22 cellular contexts compared by ENCODE assay signal in genomic region chr2:232382331-232383225, GRCh38. TPM values are rescaled to one million over a fixed set of nuclear protein-coding genes. Genes with fewer than 3 reads are reported as not detected.
DNase-seq lines count a peak whose midpoint lies in the region; ATAC-seq and TF ChIP-seq lines count a peak whose summit lies in the region.
"Had no signal": no experiment of that assay in that cellular context is flagged by ENCODE, and none has a peak within 500 bp of the region (broad histone marks: within the 10 kb centered on the region; RNA-seq: fewer than 3 reads in every experiment).

No MANE protein-coding gene starts in this region.

- no CpG with 5 or more reads among the region's 18 CpGs for WGBS in mesendoderm (ENCODE audit: extremely low coverage, insufficient coverage, low lambda C conversion rate)

- H3K4me2 ChIP-seq in mesendoderm (ENCODE audit: low read length) = no peak overlapping the region

- H3K23ac ChIP-seq in mesendoderm (ENCODE audit: low read length) = no peak overlapping the region

- H3K4me1 Mint-ChIP-seq in activated naive CD8-positive, alpha-beta T cell treated with anti-CD3 and anti-CD28 coated beads, Interleukin-2, amount 10 ng/mL, durations not matched to agents 7 days and 5 days = no peaks in the 10 kb centered on the region
- no peaks in the 10 kb centered on the region for H3K4me1 Mint-ChIP-seq in activated naive CD8-positive, alpha-beta T cell treated with anti-CD3 and anti-CD28 coated beads, Interleukin-2, amount 50 U/mL, for 24 hours
- no peaks in the 10 kb centered on the region for H3K4me1 Mint-ChIP-seq in T-helper 17 cell

- H3K27me3 ChIP-seq in mesendoderm (ENCODE audit: insufficient read depth, low read length, poor library complexity) (peaks cover 27% of the 10 kb centered on the region), upper lobe of right lung (peaks cover 42% of the 10 kb centered on the region)

- no peak overlapping the region for H3K4me3 Mint-ChIP-seq in activated naive CD8-positive, alpha-beta T cell treated with anti-CD3 and anti-CD28 coated beads, Interleukin-2, amount 10 ng/mL, durations not matched to agents 7 days and 5 days
- H3K4me3 Mint-ChIP-seq in activated naive CD8-positive, alpha-beta T cell treated with anti-CD3 and anti-CD28 coated beads, Interleukin-2, amount 50 U/mL, for 24 hours = no peak overlapping the region
- H3K4me3 Mint-ChIP-seq in T-helper 17 cell = peak overlapping the region; percentile 31

- no peaks in the 10 kb centered on the region for H3K79me2 ChIP-seq in mesendoderm (ENCODE audit: control insufficient read depth, insufficient read depth, low read length)

- H3K56ac ChIP-seq in mesendoderm (ENCODE audit: low read length) = no peak overlapping the region

- H3K27ac Mint-ChIP-seq in activated naive CD8-positive, alpha-beta T cell treated with anti-CD3 and anti-CD28 coated beads, Interleukin-2, amount 10 ng/mL, durations not matched to agents 7 days and 5 days = no peak overlapping the region
- no peak overlapping the region for H3K27ac Mint-ChIP-seq in activated naive CD8-positive, alpha-beta T cell treated with anti-CD3 and anti-CD28 coated beads, Interleukin-2, amount 50 U/mL, for 24 hours
- no peak overlapping the region for H3K27ac Mint-ChIP-seq in T-helper 17 cell
- H3K27ac Mint-ChIP-seq: CD4-positive, alpha-beta memory T cell had no signal

- H3K4me3 ChIP-seq in mesendoderm (ENCODE audit: low read length) (no peak overlapping the region), upper lobe of right lung (no peak overlapping the region)
- H3K4me3 ChIP-seq: GM12878 had no signal

- intact Hi-C loops in upper lobe of right lung (cut with DNase I) = no loop called here

- no peaks in the 10 kb centered on the region for H3K4me1 ChIP-seq in mesendoderm (ENCODE audit: control insufficient read depth, low read depth, low read length)
- no peaks in the 10 kb centered on the region for H3K4me1 ChIP-seq in upper lobe of right lung
- H3K4me1 ChIP-seq: BE2C had no signal

- no peak overlapping the region for H2BK120ac ChIP-seq in mesendoderm (ENCODE audit: low read depth, low read length)

- H2AK5ac ChIP-seq in mesendoderm (ENCODE audit: low read length) = no peak overlapping the region

- H3K9me3 ChIP-seq in T-helper 17 cell (ENCODE audit: control insufficient read depth, low read length, poor library complexity, severe bottlenecking) (no peaks in the 10 kb centered on the region), upper lobe of right lung (no peaks in the 10 kb centered on the region)
- H3K9me3 ChIP-seq: BE2C had no signal

- H4K8ac ChIP-seq in mesendoderm (ENCODE audit: low read depth, low read length) = no peak overlapping the region

- POLR2A ChIA-PET in activated naive CD8-positive, alpha-beta T cell treated with anti-CD3 and anti-CD28 coated beads, Interleukin-2, amount 10 ng/mL, durations not matched to agents 7 days and 5 days (lab: Charles Lee) = no interaction called here

- H4K5ac ChIP-seq in mesendoderm (ENCODE audit: low read length) = no peak overlapping the region

- H3K36me3 Mint-ChIP-seq in activated naive CD8-positive, alpha-beta T cell treated with anti-CD3 and anti-CD28 coated beads, Interleukin-2, amount 10 ng/mL, durations not matched to agents 7 days and 5 days = no peaks in the 10 kb centered on the region
- H3K36me3 Mint-ChIP-seq in activated naive CD8-positive, alpha-beta T cell treated with anti-CD3 and anti-CD28 coated beads, Interleukin-2, amount 50 U/mL, for 24 hours (ENCODE audit: low read depth) = no peaks in the 10 kb centered on the region
- peaks cover 3% of the 10 kb centered on the region for H3K36me3 Mint-ChIP-seq in T-helper 17 cell (ENCODE audit: low read depth)
- H3K36me3 Mint-ChIP-seq: CD4-positive, alpha-beta memory T cell had no signal

- ATAC-seq in activated naive CD8-positive, alpha-beta T cell treated with anti-CD3 and anti-CD28 coated beads, Interleukin-2, amount 10 ng/mL, durations not matched to agents 7 days and 5 days (ENCODE audit: low read depth) = no peak
- ATAC-seq in activated naive CD8-positive, alpha-beta T cell treated with anti-CD3 and anti-CD28 coated beads, Interleukin-2, amount 50 U/mL, for 24 hours = no peak
- ATAC-seq in T-helper 17 cell (no peak), upper lobe of right lung (no peak), HG02759 (IDR thresholded peaks at IDR 0.05; ENCODE audit: unreplicated experiment) (no peak)
- ATAC-seq: GM12878, Right ventricle myocardium inferior had no signal

- no peaks in the 10 kb centered on the region for H3K79me1 ChIP-seq in mesendoderm (ENCODE audit: low read length)

- H3K4ac ChIP-seq in mesendoderm (ENCODE audit: low read depth, low read length) = no peak overlapping the region

- H3K27ac ChIP-seq in mesendoderm (ENCODE audit: low read depth, low read length) = no peak overlapping the region
- no peak overlapping the region for H3K27ac ChIP-seq in upper lobe of right lung
- H3K27ac ChIP-seq: HL-60 had no signal

- no peak overlapping the region for H3K18ac ChIP-seq in mesendoderm (ENCODE audit: low read length)

- no peak for TF ChIP-seq CTCF in upper lobe of right lung (IDR thresholded peaks at IDR 0.05)

- peak; percentile 10 for DNase-seq in activated naive CD8-positive, alpha-beta T cell treated with anti-CD3 and anti-CD28 coated beads, Interleukin-2, amount 10 ng/mL, durations not matched to agents 7 days and 5 days
- no peak for DNase-seq in activated naive CD8-positive, alpha-beta T cell treated with anti-CD3 and anti-CD28 coated beads, Interleukin-2, amount 50 U/mL, for 24 hours
- no peak for DNase-seq in T-helper 17 cell
- DNase-seq in mesendoderm = peak; percentile 29
- peak; percentile 45 for DNase-seq in upper lobe of right lung
- no peak for DNase-seq in NCI-H2171 (lab: John Stamatoyannopoulos, UW)
- no peak for DNase-seq in NCI-H524 treated with DMSO at 0.1 percent for 48 hours (lab: John Stamatoyannopoulos, UW)
- DNase-seq: BE2C; CD4-positive, alpha-beta memory T cell; EL; IMR-90; NCI-H1048; NCI-H1436; NCI-H1930; NCI-H446 had no signal

- H3K9me3 Mint-ChIP-seq in activated naive CD8-positive, alpha-beta T cell treated with anti-CD3 and anti-CD28 coated beads, Interleukin-2, amount 10 ng/mL, durations not matched to agents 7 days and 5 days = no peaks in the 10 kb centered on the region
- H3K9me3 Mint-ChIP-seq in activated naive CD8-positive, alpha-beta T cell treated with anti-CD3 and anti-CD28 coated beads, Interleukin-2, amount 50 U/mL, for 24 hours = no peaks in the 10 kb centered on the region
- H3K9me3 Mint-ChIP-seq: CD4-positive, alpha-beta memory T cell had no signal

- H2BK15ac ChIP-seq in mesendoderm (replicated peaks; ENCODE audit: low read depth) = no peak overlapping the region

- H3K9ac ChIP-seq in mesendoderm (ENCODE audit: low read length) = no peak overlapping the region

- H3K27me3 Mint-ChIP-seq in activated naive CD8-positive, alpha-beta T cell treated with anti-CD3 and anti-CD28 coated beads, Interleukin-2, amount 10 ng/mL, durations not matched to agents 7 days and 5 days = peaks cover 39% of the 10 kb centered on the region
- H3K27me3 Mint-ChIP-seq in activated naive CD8-positive, alpha-beta T cell treated with anti-CD3 and anti-CD28 coated beads, Interleukin-2, amount 50 U/mL, for 24 hours = peaks cover 44% of the 10 kb centered on the region
- H3K27me3 Mint-ChIP-seq in T-helper 17 cell = peaks cover 53% of the 10 kb centered on the region

- no peak overlapping the region for H2BK5ac ChIP-seq in mesendoderm (ENCODE audit: low read length)

- H3K36me3 ChIP-seq in mesendoderm (ENCODE audit: control insufficient read depth, insufficient read depth, low read length) (no peaks in the 10 kb centered on the region), upper lobe of right lung (no peaks in the 10 kb centered on the region)
- H3K36me3 ChIP-seq: BE2C had no signal

RNA-seq across cellular contexts. Expression of gene ALPP, which starts 4.0 kb away (rescaled TPM):
- not detected for total RNA-seq in activated naive CD8-positive, alpha-beta T cell treated with anti-CD3 and anti-CD28 coated beads, Interleukin-2, amount 10 ng/mL, durations not matched to agents 7 days and 5 days
- total RNA-seq in T-helper 17 cell (under 1 TPM; 0.29 to 0.45 TPM), upper lobe of right lung (9.5 TPM)
- 0.03 TPM for polyA plus RNA-seq in mesendoderm (2013, experiment 1 of 2)
- not detected for polyA plus RNA-seq in mesendoderm (2013, experiment 2 of 2)
- total RNA-seq: CD4-positive, alpha-beta memory T cell; GM12878; HT1080; IMR-90; Right ventricle myocardium inferior; SK-MEL-5 had no signal
- polyA plus RNA-seq: CD4-positive, alpha-beta memory T cell; IMR-90 had no signal

RNA-seq across cellular contexts. Expression of gene ALPG, which starts 24.1 kb away (rescaled TPM):
- not detected for total RNA-seq in activated naive CD8-positive, alpha-beta T cell treated with anti-CD3 and anti-CD28 coated beads, Interleukin-2, amount 10 ng/mL, durations not matched to agents 7 days and 5 days
- total RNA-seq in T-helper 17 cell = not detected
- 0.03 TPM for polyA plus RNA-seq in mesendoderm (2013, experiment 1 of 2)
- polyA plus RNA-seq in mesendoderm (2013, experiment 2 of 2) = 0.03 TPM
- 0.49 TPM for total RNA-seq in upper lobe of right lung
- total RNA-seq: CD4-positive, alpha-beta memory T cell; GM12878; HT1080; IMR-90; M059J; Right ventricle myocardium inferior; SK-MEL-5 had no signal
- polyA plus RNA-seq: CD4-positive, alpha-beta memory T cell; GM12878; IMR-90 had no signal

Comparison
In these comparisons a context has a peak if more than half of its experiments do, and no peak if none do; other contexts are left out.
1. DNase-seq: peak in activated naive CD8-positive, alpha-beta T cell treated with anti-CD3 and anti-CD28 coated beads, Interleukin-2, amount 10 ng/mL, durations not matched to agents 7 days and 5 days (single experiment), mesendoderm (single experiment) and upper lobe of right lung (single experiment); none in activated naive CD8-positive, alpha-beta T cell treated with anti-CD3 and anti-CD28 coated beads, Interleukin-2, amount 50 U/mL, for 24 hours (single experiment), T-helper 17 cell (0 of 3), NCI-H2171 (single experiment) and NCI-H524 treated with DMSO at 0.1 percent for 48 hours (single experiment).